1 cellular context compared by ENCODE assay signal in genomic region chr17:62603783-62604182, GRCh38. TPM values are rescaled to one million over a fixed set of nuclear protein-coding genes. Genes with fewer than 3 reads are reported as not detected.
"Had no signal": no experiment of that assay in that cellular context is flagged by ENCODE, and none has a peak within 500 bp of the region (broad histone marks: within the 10 kb centered on the region; RNA-seq: fewer than 3 reads in every experiment).

No MANE protein-coding gene starts in this region.

RNA-seq across cellular contexts. Expression of gene MRC2, which starts 23.7 kb away (rescaled TPM):
- polyA plus RNA-seq: immature natural killer cell had no signal
